19 cellular contexts compared by ENCODE assay signal in the genomic region with DNA sequence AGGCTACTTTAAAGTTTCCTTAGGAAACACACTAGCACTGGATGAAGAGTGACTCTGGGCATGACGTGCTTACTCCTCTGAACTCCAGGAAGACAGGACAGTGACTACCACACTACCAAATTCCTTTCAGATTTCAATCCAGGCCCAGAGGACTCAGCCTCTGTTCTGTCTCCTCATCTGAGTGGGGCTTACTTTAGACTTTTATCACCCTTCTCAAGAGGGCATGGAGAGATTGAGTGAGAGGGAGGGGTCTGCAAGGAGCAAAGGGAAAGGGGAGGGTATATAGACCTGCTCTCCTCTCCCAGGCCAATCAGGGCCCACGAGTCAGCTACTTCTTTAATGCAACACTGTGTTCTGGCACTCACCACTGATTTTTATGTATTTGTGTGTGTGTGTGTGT. TPM values are rescaled to one million over a fixed set of nuclear protein-coding genes. Genes with fewer than 3 reads are reported as not detected.
DNase-seq lines count a peak whose midpoint lies in the region; ATAC-seq, FAIRE-seq and TF ChIP-seq lines count a peak whose summit lies in the region.
"Had no signal": no experiment of that assay in that cellular context is flagged by ENCODE, and none has a peak within 500 bp of the region (broad histone marks: within the 10 kb centered on the region; RNA-seq: fewer than 3 reads in every experiment).

No MANE protein-coding gene starts in this region.

- H3K14ac ChIP-seq in H9 (ENCODE audit: insufficient read depth, low read length), result no peak overlapping the region

- no peaks in the 10 kb centered on the region for H4K20me1 ChIP-seq in H9 (ENCODE audit: control insufficient read depth, insufficient read depth, insufficient read length)

- H3K4me3 ChIP-seq in small intestine (ENCODE audit: low read depth in 1 of 2, low read length in 2 of 2) (no peak overlapping the region), esophagus squamous epithelium (no peak overlapping the region)
- H3K4me3 ChIP-seq: HAP-1 had no signal

- H3K27me3 ChIP-seq in H9 (ENCODE audit: insufficient read depth, low read length) (no peaks in the 10 kb centered on the region), small intestine (ENCODE audit: control insufficient read depth in 2 of 2, insufficient read depth in 2 of 2, low read length in 2 of 2) (no peaks in the 10 kb centered on the region), esophagus squamous epithelium (no peaks in the 10 kb centered on the region)

- H3K36me3 Mint-ChIP-seq in natural killer cell treated with Interleukin-12 subunit alpha and Interleukin-12 subunit beta and Interleukin-15 and Interleukin-18, amount 100 ng/mL, for 72 hours, result peaks cover 37% of the 10 kb centered on the region
- H3K36me3 Mint-ChIP-seq in natural killer cell, result peaks cover 9% of the 10 kb centered on the region
- H3K36me3 Mint-ChIP-seq in H9 (ENCODE audit: insufficient read depth in 1 of 3, low read depth in 3 of 3), result no peaks in the 10 kb centered on the region

- H3K4me2 ChIP-seq in H9 (ENCODE audit: insufficient read depth, insufficient read length, low read length), result no peak overlapping the region

- no peaks in the 10 kb centered on the region for H3K23me2 ChIP-seq in H9 (ENCODE audit: insufficient read length, low read depth, low read length, poor library complexity, severe bottlenecking)

- no peak overlapping the region for H2BK5ac ChIP-seq in H9 (ENCODE audit: insufficient read length, low read length)

- H3K27ac ChIP-seq in H9 (ENCODE audit: insufficient read length, low read depth, low read length) (no peak overlapping the region), small intestine (ENCODE audit: low read depth in 1 of 2, low read length in 1 of 2) (no peak overlapping the region), esophagus squamous epithelium (no peak overlapping the region)

- H3K36me3 ChIP-seq in small intestine (ENCODE audit: control insufficient read depth in 2 of 2, insufficient read depth in 2 of 2, low read length in 2 of 2) (peaks cover 0 to 11% of the 10 kb centered on the region in 2 donors), esophagus squamous epithelium (peaks cover 0 to 50% (median 0%) of the 10 kb centered on the region in 3 donors)
- H3K36me3 ChIP-seq: HAP-1 had no signal

- no peak for ATAC-seq in natural killer cell treated with Interleukin-12 subunit alpha and Interleukin-12 subunit beta and Interleukin-15 and Interleukin-18, amount 100 ng/mL, for 72 hours
- ATAC-seq in natural killer cell, result no peak

- no peak overlapping the region for H3K18ac ChIP-seq in H9 (ENCODE audit: insufficient read length, low read depth, low read length)

- no peaks in the 10 kb centered on the region for H3K27me3 Mint-ChIP-seq in natural killer cell treated with Interleukin-12 subunit alpha and Interleukin-12 subunit beta and Interleukin-15 and Interleukin-18, amount 100 ng/mL, for 72 hours
- H3K27me3 Mint-ChIP-seq in natural killer cell (ENCODE audit: low read depth in 2 of 2), result no peaks in the 10 kb centered on the region
- no peaks in the 10 kb centered on the region for H3K27me3 Mint-ChIP-seq in H9 (ENCODE audit: low read depth)

- no peaks in the 10 kb centered on the region for H3K79me1 ChIP-seq in H9 (ENCODE audit: insufficient read depth, low read depth, low read length, poor library complexity, severe bottlenecking)

- H2BK20ac ChIP-seq in H9 (ENCODE audit: low read depth, low read length, poor library complexity, severe bottlenecking), result no peak overlapping the region

- FAIRE-seq in small intestine (lab: Jason Lieb, UNC), result no peak
- FAIRE-seq: G401.6 had no signal

- TF ChIP-seq CTCF in natural killer cell (IDR thresholded peaks at IDR 0.05) (no peak), H9 (conservative IDR thresholded peaks at IDR 0.05) (no peak), esophagus squamous epithelium (IDR thresholded peaks at IDR 0.05) (no peak)

- peaks cover 57 to 63% of the 10 kb centered on the region in 2 donors for H3K4me1 Mint-ChIP-seq in natural killer cell treated with Interleukin-12 subunit alpha and Interleukin-12 subunit beta and Interleukin-15 and Interleukin-18, amount 100 ng/mL, for 72 hours (ENCODE audit: low read depth in 2 of 2)
- peaks cover 54 to 65% of the 10 kb centered on the region in 2 donors for H3K4me1 Mint-ChIP-seq in natural killer cell
- H3K4me1 Mint-ChIP-seq in H9, result peaks cover 5 to 11% of the 10 kb centered on the region in 2 experiments

- H2BK120ac ChIP-seq in H9 (ENCODE audit: low read depth, low read length, poor library complexity, severe bottlenecking), result no peak overlapping the region

- no peak overlapping the region for H4K91ac ChIP-seq in H9 (ENCODE audit: insufficient read length, low read depth, low read length)

- H2BK12ac ChIP-seq in H9 (ENCODE audit: insufficient read length, low read depth, low read length), result no peak overlapping the region

- peak overlapping the region; percentile 94 to 97 for H3K27ac Mint-ChIP-seq in natural killer cell treated with Interleukin-12 subunit alpha and Interleukin-12 subunit beta and Interleukin-15 and Interleukin-18, amount 100 ng/mL, for 72 hours
- H3K27ac Mint-ChIP-seq in natural killer cell (peak overlapping the region in 1 of 2 donors; percentile 79), H9 (peak overlapping the region in 1 of 3 experiments; percentile 81; a peak in 1 of 7 replicates)

- no CpG with 5 or more reads among the region's 2 CpGs for WGBS in H9 (ENCODE audit: extremely low coverage, insufficient read length, low lambda C conversion rate)
- 93 to 97% (median 95%) methylated on average over 2 of the region's 2 CpGs for WGBS in small intestine, 3 donors
- 71 to 85% methylated on average over 2 of the region's 2 CpGs for WGBS in esophagus squamous epithelium, 2 donors

- intact Hi-C loops in natural killer cell (cut with micrococcal nuclease), result no loop called here
- intact Hi-C loops in esophagus squamous epithelium (cut with DNase I), result no loop called here

- H4K8ac ChIP-seq in H9 (replicated peaks; ENCODE audit: insufficient read length, low read depth, low read length), result no peak overlapping the region

- H3K4me1 ChIP-seq in H9 (ENCODE audit: insufficient read depth, low read length), result no peaks in the 10 kb centered on the region; the same call in 1 of the 2 replicates
- H3K4me1 ChIP-seq in small intestine (ENCODE audit: control insufficient read depth in 2 of 2, insufficient read depth in 1 of 2, low read depth in 1 of 2, low read length in 1 of 2), result peaks cover 0 to 5% of the 10 kb centered on the region in 2 donors
- peaks cover 0 to 9% (median 0%) of the 10 kb centered on the region in 3 donors for H3K4me1 ChIP-seq in esophagus squamous epithelium
- H3K4me1 ChIP-seq: HAP-1 had no signal

- no peaks in the 10 kb centered on the region for H3K9me3 Mint-ChIP-seq in natural killer cell treated with Interleukin-12 subunit alpha and Interleukin-12 subunit beta and Interleukin-15 and Interleukin-18, amount 100 ng/mL, for 72 hours
- H3K9me3 Mint-ChIP-seq in natural killer cell (no peaks in the 10 kb centered on the region), H9 (no peaks in the 10 kb centered on the region)

- H3K9ac ChIP-seq in H9 (ENCODE audit: extremely low read depth, insufficient read length, low read length), result no peak overlapping the region

- no peaks in the 10 kb centered on the region for H3K9me3 ChIP-seq in H9 (ENCODE audit: control insufficient read depth, low read depth, low read length)
- no peaks in the 10 kb centered on the region for H3K9me3 ChIP-seq in small intestine (ENCODE audit: control insufficient read depth, low read depth)
- no peaks in the 10 kb centered on the region for H3K9me3 ChIP-seq in esophagus squamous epithelium
- H3K9me3 ChIP-seq: HAP-1 had no signal

- no peak overlapping the region for H3K4me3 Mint-ChIP-seq in natural killer cell treated with Interleukin-12 subunit alpha and Interleukin-12 subunit beta and Interleukin-15 and Interleukin-18, amount 100 ng/mL, for 72 hours
- H3K4me3 Mint-ChIP-seq in natural killer cell, result no peak overlapping the region
- no peak overlapping the region for H3K4me3 Mint-ChIP-seq in H9

- H3T11ph ChIP-seq in H9 (ENCODE audit: low read length), result no peak overlapping the region

- no peak overlapping the region for H2AK5ac ChIP-seq in H9 (ENCODE audit: insufficient read length, low read length)

- H4K5ac ChIP-seq in H9 (ENCODE audit: insufficient read length, low read depth, low read length), result no peak overlapping the region

- TF ChIP-seq POLR2A in esophagus squamous epithelium (IDR thresholded peaks at IDR 0.05), result no peak

- no peak overlapping the region for H3K23ac ChIP-seq in H9 (ENCODE audit: insufficient read length, low read depth, low read length)

- peak overlapping the region; percentile 71 for H2AFZ ChIP-seq in H9 (ENCODE audit: low read length)

- no peak overlapping the region for H3K56ac ChIP-seq in H9 (ENCODE audit: insufficient read length, low read depth, low read length)

- no peaks in the 10 kb centered on the region for H3K79me2 ChIP-seq in H9 (ENCODE audit: insufficient read depth, low read length)

- H2BK15ac ChIP-seq in H9 (ENCODE audit: low read depth, low read length), result no peak overlapping the region

- no peak overlapping the region for H3K4ac ChIP-seq in H9 (ENCODE audit: low read depth, low read length)

- DNase-seq in natural killer cell treated with Interleukin-12 subunit alpha and Interleukin-12 subunit beta and Interleukin-15 and Interleukin-18, amount 100 ng/mL, for 72 hours (ENCODE audit: low spot score), result no peak
- DNase-seq in natural killer cell (no peak), H9 (no peak), islet precursor cell (peak; percentile 55), small intestine (no peak), esophagus squamous epithelium (lab: John Stamatoyannopoulos, UW) (no peak)
- no peak for DNase-seq in activated CD4-positive, alpha-beta T cell treated with anti-CD3 and anti-CD28 coated beads for 48 hours
- DNase-seq: AML-193, COR-L47, DMS 273 treated with DMSO at 0.1 percent for 48 hours, DND-41, Karpas-422, NCI-H1417 treated with DMSO at 0.1 percent for 48 hours, NCI-H1930, NCI-H345, NCI-H524 treated with DMSO at 0.1 percent for 48 hours, SHP77 had no signal

RNA-seq across cellular contexts. Expression of gene RSL24D1, which starts 29.4 kb away (rescaled TPM):
- 10 to 100 TPM; 76.0 to 76.1 TPM for total RNA-seq in natural killer cell treated with Interleukin-12 subunit alpha and Interleukin-12 subunit beta and Interleukin-15 and Interleukin-18, amount 100 ng/mL, for 72 hours
- total RNA-seq in natural killer cell (100 to 1,000 TPM in 2 of 3 donors, 10 to 100 TPM in 1; 97.4 to 102 (median 102) TPM), H9 (2021) (111 and 112 TPM in 2 replicates), esophagus squamous epithelium (10 to 100 TPM; 23.1 to 78.0 (median 55.7) TPM)
- 10 to 100 TPM; 42.7 to 79.1 (median 77.5) TPM for polyA plus RNA-seq in small intestine
